Comparison of ENCODE assay signal across 1 cellular context in the genomic region with DNA sequence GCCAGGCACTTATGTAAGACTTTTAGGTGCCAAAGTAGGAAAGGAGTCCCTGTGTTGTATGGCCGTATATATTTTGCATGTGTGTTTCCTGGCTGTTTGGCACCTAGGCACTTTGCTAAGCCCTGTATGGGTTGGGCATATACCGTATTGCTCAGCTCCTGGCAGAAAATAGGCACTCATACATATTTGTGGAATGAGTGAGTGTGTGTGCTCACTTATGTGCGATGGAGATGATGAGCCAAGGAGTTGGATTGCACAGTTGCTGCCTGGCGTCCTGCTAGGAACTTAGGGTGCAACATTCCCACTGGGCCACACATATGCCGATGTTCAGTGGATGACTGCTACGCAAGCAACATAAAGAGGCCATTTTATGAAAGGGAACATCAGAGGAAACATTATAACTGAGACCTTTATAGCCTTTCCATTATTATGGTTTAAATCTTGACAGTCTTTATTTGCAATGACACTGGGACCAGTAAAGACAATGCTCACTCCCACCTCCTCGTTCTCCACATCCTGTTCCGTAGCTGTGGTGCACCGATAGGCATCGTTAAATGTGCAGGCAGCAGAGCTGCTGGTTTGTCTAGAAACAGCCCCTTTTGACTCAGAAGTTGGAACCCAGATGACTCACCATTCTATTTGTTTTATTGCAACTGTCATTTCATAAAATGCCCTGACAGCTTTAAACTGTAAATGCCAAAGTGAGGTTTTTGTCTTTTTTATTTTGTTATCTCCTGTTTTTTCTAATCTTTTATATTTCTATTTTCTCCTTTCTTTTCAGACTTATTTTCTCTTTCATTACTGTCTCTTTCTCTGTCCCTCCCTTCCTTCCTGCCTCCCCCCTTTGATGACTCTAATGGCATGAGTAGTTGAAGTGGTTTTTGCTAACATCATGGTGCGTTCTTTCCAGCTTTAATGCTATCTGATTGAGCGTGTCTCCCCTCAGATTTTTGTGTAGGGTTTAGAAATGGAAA.
TF ChIP-seq lines count a peak whose summit lies in the region.

No MANE protein-coding gene starts in this region.

TF ChIP-seq in K562, 482 proteins besides CTCF, POLR2A, EP300 and RAD21 (continued from another document and continues in another):
- TF ChIP-seq, protein P1, sequence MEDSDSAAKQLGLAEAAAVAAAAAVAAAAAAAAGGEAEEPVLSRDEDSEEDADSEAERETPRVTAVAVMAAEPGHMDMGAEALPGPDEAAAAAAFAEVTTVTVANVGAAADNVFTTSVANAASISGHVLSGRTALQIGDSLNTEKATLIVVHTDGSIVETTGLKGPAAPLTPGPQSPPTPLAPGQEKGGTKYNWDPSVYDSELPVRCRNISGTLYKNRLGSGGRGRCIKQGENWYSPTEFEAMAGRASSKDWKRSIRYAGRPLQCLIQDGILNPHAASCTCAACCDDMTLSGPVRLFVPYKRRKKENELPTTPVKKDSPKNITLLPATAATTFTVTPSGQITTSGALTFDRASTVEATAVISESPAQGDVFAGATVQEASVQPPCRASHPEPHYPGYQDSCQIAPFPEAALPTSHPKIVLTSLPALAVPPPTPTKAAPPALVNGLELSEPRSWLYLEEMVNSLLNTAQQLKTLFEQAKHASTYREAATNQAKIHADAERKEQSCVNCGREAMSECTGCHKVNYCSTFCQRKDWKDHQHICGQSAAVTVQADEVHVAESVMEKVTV (CRISPR knock-in tag; IDR thresholded peaks at IDR 0.05) = 0 out of 2 replicates have a peak, but pooled peaks have one; percentile 0
- TF ChIP-seq ZNF584 (CRISPR knock-in tag; IDR thresholded peaks at IDR 0.05; ENCODE audit: low read depth) (peak; percentile 24; the same call in 1 of the 2 replicates), NFE2L1 (tag; IDR thresholded peaks at IDR 0.05; ENCODE audit: borderline replicate concordance, low read depth) (no peak), HMG20A (CRISPR knock-in tag; conservative IDR thresholded peaks at IDR 0.05) (no peak), ZC3H4 (CRISPR knock-in tag; IDR thresholded peaks at IDR 0.05; ENCODE audit: borderline replicate concordance) (no peak), SRSF7 (optimal IDR thresholded peaks at IDR 0.05; ENCODE audit: low read depth, low read length) (no peak), LEF1 (IDR thresholded peaks at IDR 0.05) (peak; percentile 90), NR2C2 (CRISPR knock-in tag; IDR thresholded peaks at IDR 0.05) (no peak; the same call in 1 of the 2 replicates), NR2C2 (tag; IDR thresholded peaks at IDR 0.05) (no peak), KLF1 (tag; IDR thresholded peaks at IDR 0.05) (no peak), ZBTB17 (CRISPR knock-in tag; IDR thresholded peaks at IDR 0.05) (0 out of 2 replicates have a peak, but pooled peaks have one; percentile 15), ZNF644 (tag; IDR thresholded peaks at IDR 0.05; ENCODE audit: low read depth) (peak; percentile 48; the same call in 1 of the 2 replicates), FOXK2 (conservative IDR thresholded peaks at IDR 0.05 in 1 of 2, IDR thresholded peaks at IDR 0.05 in 1 of 2; ENCODE audit: low read depth in 2 of 2) (0 out of 4 replicates have a peak, but pooled peaks of 1 of the 2 experiments have one; percentile 31), ZNF282 (CRISPR knock-in tag; IDR thresholded peaks at IDR 0.05) (no peak), MTA3 (IDR thresholded peaks at IDR 0.05; ENCODE audit: borderline replicate concordance) (no peak; the same call in 1 of the 2 replicates), TRIM24 (IDR thresholded peaks at IDR 0.05) (peak; percentile 44 to 71), SAFB2 (IDR thresholded peaks at IDR 0.05; ENCODE audit: borderline replicate concordance, low read depth, low read length, severe bottlenecking) (no peak), ZNF408 (CRISPR knock-in tag; IDR thresholded peaks at IDR 0.05; ENCODE audit: low read depth) (no peak), HDAC6 (IDR thresholded peaks at IDR 0.05; ENCODE audit: low read depth, low read length) (no peak), L3MBTL2 (IDR thresholded peaks at IDR 0.05) (no peak), HDAC3 (IDR thresholded peaks at IDR 0.05; ENCODE audit: borderline replicate concordance, partially characterized antibody) (peak; percentile 61), MECOM (CRISPR knock-in tag; IDR thresholded peaks at IDR 0.05) (no peak), TCF3 (CRISPR knock-in tag; IDR thresholded peaks at IDR 0.05) (peak; percentile 88), GATAD2A (IDR thresholded peaks at IDR 0.05) (no peak), GABPA (tag; conservative IDR thresholded peaks at IDR 0.05; ENCODE audit: low read depth) (peak; percentile 73), CXXC5 (CRISPR knock-in tag; IDR thresholded peaks at IDR 0.05) (peak; percentile 56; the same call in 1 of the 2 replicates), MEF2A (IDR thresholded peaks at IDR 0.05; ENCODE audit: control insufficient read depth, low read depth, low read length) (no peak), ZNF561 (CRISPR knock-in tag; conservative IDR thresholded peaks at IDR 0.05) (no peak), ZNF57 (CRISPR knock-in tag; IDR thresholded peaks at IDR 0.05) (0 out of 2 replicates have a peak, but pooled peaks have one; percentile 51), TOE1 (IDR thresholded peaks at IDR 0.05; ENCODE audit: borderline replicate concordance) (peak; percentile 62; the same call in 1 of the 2 replicates), TOE1 (CRISPR knock-in tag; IDR thresholded peaks at IDR 0.05; ENCODE audit: borderline replicate concordance, low read depth) (no peak), ELF2 (CRISPR knock-in tag; IDR thresholded peaks at IDR 0.05) (no peak), SNIP1 (IDR thresholded peaks at IDR 0.05; ENCODE audit: low read depth) (no peak), RB1 (IDR thresholded peaks at IDR 0.05; ENCODE audit: low read depth) (no peak), RBFOX2 (IDR thresholded peaks at IDR 0.05; ENCODE audit: low read depth, low read length) (no peak), ZNF444 (CRISPR knock-in tag; IDR thresholded peaks at IDR 0.05) (no peak), GATAD2B (IDR thresholded peaks at IDR 0.05; ENCODE audit: borderline replicate concordance) (no peak), RUNX1 (IDR thresholded peaks at IDR 0.05; ENCODE audit: low read depth) (no peak), EWSR1 (IDR thresholded peaks at IDR 0.05; ENCODE audit: borderline replicate concordance, low read depth, partially characterized antibody) (no peak), CBFA2T3 (IDR thresholded peaks at IDR 0.05) (peak; percentile 90), SMARCA5 (IDR thresholded peaks at IDR 0.05) (peak; percentile 3; the same call in 1 of the 2 replicates), RNF2 (IDR thresholded peaks at IDR 0.05) (peak; percentile 93), RHOXF2B (CRISPR knock-in tag; conservative IDR thresholded peaks at IDR 0.05) (0 out of 2 replicates have a peak, but pooled peaks have one; percentile 63)
- TF ChIP-seq, protein P2, sequence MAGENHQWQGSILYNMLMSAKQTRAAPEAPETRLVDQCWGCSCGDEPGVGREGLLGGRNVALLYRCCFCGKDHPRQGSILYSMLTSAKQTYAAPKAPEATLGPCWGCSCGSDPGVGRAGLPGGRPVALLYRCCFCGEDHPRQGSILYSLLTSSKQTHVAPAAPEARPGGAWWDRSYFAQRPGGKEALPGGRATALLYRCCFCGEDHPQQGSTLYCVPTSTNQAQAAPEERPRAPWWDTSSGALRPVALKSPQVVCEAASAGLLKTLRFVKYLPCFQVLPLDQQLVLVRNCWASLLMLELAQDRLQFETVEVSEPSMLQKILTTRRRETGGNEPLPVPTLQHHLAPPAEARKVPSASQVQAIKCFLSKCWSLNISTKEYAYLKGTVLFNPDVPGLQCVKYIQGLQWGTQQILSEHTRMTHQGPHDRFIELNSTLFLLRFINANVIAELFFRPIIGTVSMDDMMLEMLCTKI (IDR thresholded peaks at IDR 0.05; ENCODE audit: partially characterized antibody) = no peak
- TF ChIP-seq, protein P3, sequence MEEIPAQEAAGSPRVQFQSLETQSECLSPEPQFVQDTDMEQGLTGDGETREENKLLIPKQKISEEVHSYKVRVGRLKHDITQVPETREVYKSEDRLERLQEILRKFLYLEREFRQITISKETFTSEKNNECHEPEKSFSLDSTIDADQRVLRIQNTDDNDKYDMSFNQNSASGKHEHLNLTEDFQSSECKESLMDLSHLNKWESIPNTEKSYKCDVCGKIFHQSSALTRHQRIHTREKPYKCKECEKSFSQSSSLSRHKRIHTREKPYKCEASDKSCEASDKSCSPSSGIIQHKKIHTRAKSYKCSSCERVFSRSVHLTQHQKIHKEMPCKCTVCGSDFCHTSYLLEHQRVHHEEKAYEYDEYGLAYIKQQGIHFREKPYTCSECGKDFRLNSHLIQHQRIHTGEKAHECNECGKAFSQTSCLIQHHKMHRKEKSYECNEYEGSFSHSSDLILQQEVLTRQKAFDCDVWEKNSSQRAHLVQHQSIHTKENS (CRISPR knock-in tag; IDR thresholded peaks at IDR 0.05) = no peak
- TF ChIP-seq, protein P4, sequence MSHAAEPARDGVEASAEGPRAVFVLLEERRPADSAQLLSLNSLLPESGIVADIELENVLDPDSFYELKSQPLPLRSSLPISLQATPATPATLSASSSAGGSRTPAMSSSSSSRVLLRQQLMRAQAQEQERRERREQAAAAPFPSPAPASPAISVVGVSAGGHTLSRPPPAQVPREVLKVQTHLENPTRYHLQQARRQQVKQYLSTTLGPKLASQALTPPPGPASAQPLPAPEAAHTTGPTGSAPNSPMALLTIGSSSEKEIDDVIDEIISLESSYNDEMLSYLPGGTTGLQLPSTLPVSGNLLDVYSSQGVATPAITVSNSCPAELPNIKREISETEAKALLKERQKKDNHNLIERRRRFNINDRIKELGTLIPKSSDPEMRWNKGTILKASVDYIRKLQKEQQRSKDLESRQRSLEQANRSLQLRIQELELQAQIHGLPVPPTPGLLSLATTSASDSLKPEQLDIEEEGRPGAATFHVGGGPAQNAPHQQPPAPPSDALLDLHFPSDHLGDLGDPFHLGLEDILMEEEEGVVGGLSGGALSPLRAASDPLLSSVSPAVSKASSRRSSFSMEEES (CRISPR knock-in tag; IDR thresholded peaks at IDR 0.05) = no peak
- TF ChIP-seq, protein P5, sequence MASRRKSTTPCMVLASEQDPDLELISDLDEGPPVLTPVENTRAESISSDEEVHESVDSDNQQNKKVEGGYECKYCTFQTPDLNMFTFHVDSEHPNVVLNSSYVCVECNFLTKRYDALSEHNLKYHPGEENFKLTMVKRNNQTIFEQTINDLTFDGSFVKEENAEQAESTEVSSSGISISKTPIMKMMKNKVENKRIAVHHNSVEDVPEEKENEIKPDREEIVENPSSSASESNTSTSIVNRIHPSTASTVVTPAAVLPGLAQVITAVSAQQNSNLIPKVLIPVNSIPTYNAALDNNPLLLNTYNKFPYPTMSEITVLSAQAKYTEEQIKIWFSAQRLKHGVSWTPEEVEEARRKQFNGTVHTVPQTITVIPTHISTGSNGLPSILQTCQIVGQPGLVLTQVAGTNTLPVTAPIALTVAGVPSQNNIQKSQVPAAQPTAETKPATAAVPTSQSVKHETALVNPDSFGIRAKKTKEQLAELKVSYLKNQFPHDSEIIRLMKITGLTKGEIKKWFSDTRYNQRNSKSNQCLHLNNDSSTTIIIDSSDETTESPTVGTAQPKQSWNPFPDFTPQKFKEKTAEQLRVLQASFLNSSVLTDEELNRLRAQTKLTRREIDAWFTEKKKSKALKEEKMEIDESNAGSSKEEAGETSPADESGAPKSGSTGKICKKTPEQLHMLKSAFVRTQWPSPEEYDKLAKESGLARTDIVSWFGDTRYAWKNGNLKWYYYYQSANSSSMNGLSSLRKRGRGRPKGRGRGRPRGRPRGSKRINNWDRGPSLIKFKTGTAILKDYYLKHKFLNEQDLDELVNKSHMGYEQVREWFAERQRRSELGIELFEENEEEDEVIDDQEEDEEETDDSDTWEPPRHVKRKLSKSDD (conservative IDR thresholded peaks at IDR 0.05; ENCODE audit: low read length) = no peak
- TF ChIP-seq, protein P6, sequence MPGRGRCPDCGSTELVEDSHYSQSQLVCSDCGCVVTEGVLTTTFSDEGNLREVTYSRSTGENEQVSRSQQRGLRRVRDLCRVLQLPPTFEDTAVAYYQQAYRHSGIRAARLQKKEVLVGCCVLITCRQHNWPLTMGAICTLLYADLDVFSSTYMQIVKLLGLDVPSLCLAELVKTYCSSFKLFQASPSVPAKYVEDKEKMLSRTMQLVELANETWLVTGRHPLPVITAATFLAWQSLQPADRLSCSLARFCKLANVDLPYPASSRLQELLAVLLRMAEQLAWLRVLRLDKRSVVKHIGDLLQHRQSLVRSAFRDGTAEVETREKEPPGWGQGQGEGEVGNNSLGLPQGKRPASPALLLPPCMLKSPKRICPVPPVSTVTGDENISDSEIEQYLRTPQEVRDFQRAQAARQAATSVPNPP (IDR thresholded peaks at IDR 0.05; ENCODE audit: borderline replicate concordance, insufficient read depth, insufficient read length) = no peak
- TF ChIP-seq, protein P7, sequence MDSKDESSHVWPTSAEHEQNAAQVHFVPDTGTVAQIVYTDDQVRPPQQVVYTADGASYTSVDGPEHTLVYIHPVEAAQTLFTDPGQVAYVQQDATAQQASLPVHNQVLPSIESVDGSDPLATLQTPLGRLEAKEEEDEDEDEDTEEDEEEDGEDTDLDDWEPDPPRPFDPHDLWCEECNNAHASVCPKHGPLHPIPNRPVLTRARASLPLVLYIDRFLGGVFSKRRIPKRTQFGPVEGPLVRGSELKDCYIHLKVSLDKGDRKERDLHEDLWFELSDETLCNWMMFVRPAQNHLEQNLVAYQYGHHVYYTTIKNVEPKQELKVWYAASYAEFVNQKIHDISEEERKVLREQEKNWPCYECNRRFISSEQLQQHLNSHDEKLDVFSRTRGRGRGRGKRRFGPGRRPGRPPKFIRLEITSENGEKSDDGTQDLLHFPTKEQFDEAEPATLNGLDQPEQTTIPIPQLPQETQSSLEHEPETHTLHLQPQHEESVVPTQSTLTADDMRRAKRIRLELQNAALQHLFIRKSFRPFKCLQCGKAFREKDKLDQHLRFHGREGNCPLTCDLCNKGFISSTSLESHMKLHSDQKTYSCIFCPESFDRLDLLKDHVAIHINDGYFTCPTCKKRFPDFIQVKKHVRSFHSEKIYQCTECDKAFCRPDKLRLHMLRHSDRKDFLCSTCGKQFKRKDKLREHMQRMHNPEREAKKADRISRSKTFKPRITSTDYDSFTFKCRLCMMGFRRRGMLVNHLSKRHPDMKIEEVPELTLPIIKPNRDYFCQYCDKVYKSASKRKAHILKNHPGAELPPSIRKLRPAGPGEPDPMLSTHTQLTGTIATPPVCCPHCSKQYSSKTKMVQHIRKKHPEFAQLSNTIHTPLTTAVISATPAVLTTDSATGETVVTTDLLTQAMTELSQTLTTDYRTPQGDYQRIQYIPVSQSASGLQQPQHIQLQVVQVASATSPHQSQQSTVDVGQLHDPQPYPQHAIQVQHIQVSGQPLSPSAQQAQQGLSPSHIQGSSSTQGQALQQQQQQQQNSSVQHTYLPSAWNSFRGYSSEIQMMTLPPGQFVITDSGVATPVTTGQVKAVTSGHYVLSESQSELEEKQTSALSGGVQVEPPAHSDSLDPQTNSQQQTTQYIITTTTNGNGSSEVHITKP (IDR thresholded peaks at IDR 0.05; ENCODE audit: partially characterized antibody) = peak; percentile 77
- TF ChIP-seq, protein P8, sequence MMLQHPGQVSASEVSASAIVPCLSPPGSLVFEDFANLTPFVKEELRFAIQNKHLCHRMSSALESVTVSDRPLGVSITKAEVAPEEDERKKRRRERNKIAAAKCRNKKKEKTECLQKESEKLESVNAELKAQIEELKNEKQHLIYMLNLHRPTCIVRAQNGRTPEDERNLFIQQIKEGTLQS (IDR thresholded peaks at IDR 0.05) = peak; percentile 99
- TF ChIP-seq, protein P8 (CRISPR knock-in tag; conservative IDR thresholded peaks at IDR 0.05) = no peak; the same call in 1 of the 2 replicates
- TF ChIP-seq, protein P9, sequence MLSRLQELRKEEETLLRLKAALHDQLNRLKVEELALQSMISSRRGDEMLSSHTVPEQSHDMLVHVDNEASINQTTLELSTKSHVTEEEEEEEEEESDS (CRISPR knock-in tag; IDR thresholded peaks at IDR 0.05) = no peak
